ENCODE assay signal across 1 cellular context in genomic region chr17:58176200-58176599, GRCh38.
TF ChIP-seq lines count a peak whose summit lies in the region.

No MANE protein-coding gene starts in this region.

TF ChIP-seq in HEK293, 187 proteins besides CTCF, POLR2A, EP300 and RAD21 (continued from another document):
- TF ChIP-seq SCRT1 (tag by site-specific recombination; IDR thresholded peaks at IDR 0.05; ENCODE audit: borderline replicate concordance) (peak; percentile 69; the same call in 1 of the 2 replicates), HOXD13 (CRISPR knock-in tag; IDR thresholded peaks at IDR 0.05; ENCODE audit: borderline replicate concordance) (no peak), ZNF354C (tag by site-specific recombination; IDR thresholded peaks at IDR 0.05; ENCODE audit: borderline replicate concordance, low read depth) (no peak), ZNF521 (tag by site-specific recombination; IDR thresholded peaks at IDR 0.05) (no peak), MYNN (tag by site-specific recombination; IDR thresholded peaks at IDR 0.05; ENCODE audit: borderline replicate concordance) (no peak), REST (tag by site-specific recombination; IDR thresholded peaks at IDR 0.05) (peak; percentile 92)
